25 cellular contexts compared by ENCODE assay signal in genomic region chr16:29840240-29840639, GRCh38. TPM values are rescaled to one million over a fixed set of nuclear protein-coding genes. Genes with fewer than 3 reads are reported as not detected.
DNase-seq lines count a peak whose midpoint lies in the region; ATAC-seq and TF ChIP-seq lines count a peak whose summit lies in the region.
"Had no signal": no experiment of that assay in that cellular context is flagged by ENCODE, and none has a peak within 500 bp of the region (broad histone marks: within the 10 kb centered on the region; RNA-seq: fewer than 3 reads in every experiment).

No MANE protein-coding gene starts in this region.

- H3K14ac ChIP-seq in neuronal stem cell (ENCODE audit: low read length) = no peak overlapping the region

- H3K9me3 ChIP-seq in CD8-positive, alpha-beta T cell (ENCODE audit: low read length) = no peaks in the 10 kb centered on the region
- H3K9me3 ChIP-seq in neuronal stem cell (replicated peaks in 1 of 2; ENCODE audit: control insufficient read depth in 2 of 2, insufficient read depth in 1 of 2, low read depth in 1 of 2, low read length in 2 of 2) = no peaks in the 10 kb centered on the region
- H3K9me3 ChIP-seq: BLaER1, HAP-1 had no signal

- H2BK12ac ChIP-seq in neuronal stem cell (ENCODE audit: low read length) = no peak overlapping the region

- peaks cover 12% of the 10 kb centered on the region for H3K36me3 Mint-ChIP-seq in activated naive CD4-positive, alpha-beta T cell treated with anti-CD3 and anti-CD28 coated beads for 36 hours (ENCODE audit: low read depth)
- peaks cover 81% of the 10 kb centered on the region for H3K36me3 Mint-ChIP-seq in CD8-positive, alpha-beta T cell
- peaks cover 94% of the 10 kb centered on the region for H3K36me3 Mint-ChIP-seq in activated T-helper 17 cell treated with anti-CD3 and anti-CD28 coated beads, Interleukin-2, amount 50 U/mL, for 72 hours (ENCODE audit: low read depth)

- no peak overlapping the region for H3K27ac ChIP-seq in CD8-positive, alpha-beta T cell (ENCODE audit: low read depth, low read length)
- no peak overlapping the region for H3K27ac ChIP-seq in neuronal stem cell (replicated peaks; ENCODE audit: low read length)
- H3K27ac ChIP-seq: BLaER1, RWPE1 had no signal

- H2BK15ac ChIP-seq in neuronal stem cell (ENCODE audit: low read length) = no peak overlapping the region

- DNase-seq in activated naive CD4-positive, alpha-beta T cell treated with anti-CD3 and anti-CD28 coated beads for 36 hours = no peak
- DNase-seq in activated naive CD4-positive, alpha-beta T cell (lab: John Stamatoyannopoulos, UW) = no peak
- no peak for DNase-seq in CD8-positive, alpha-beta T cell
- DNase-seq in neuronal stem cell (ENCODE audit: low spot score) = no peak
- DNase-seq in activated CD8-positive, alpha-beta memory T cell treated with anti-CD3 and anti-CD28 coated beads, Interleukin-2, amount 50 U/mL, for 4 hours = no peak
- DNase-seq: CD4-positive, CD25-positive, alpha-beta regulatory T cell; COR-L47; DMS53; GOT3; HFFc6; KBM-7; NCI-H1105 treated with DMSO at 0.1 percent for 48 hours; NCI-H146; NCI-H1930; NCI-H2107; NCI-H446 treated with DMSO at 0.1 percent for 48 hours; NCI-H526; SHP77 had no signal

- ATAC-seq in CD8-positive, alpha-beta T cell = no peak
- ATAC-seq in activated T-helper 17 cell treated with anti-CD3 and anti-CD28 coated beads, Interleukin-2, amount 50 U/mL, for 72 hours (replicated peaks) = no peak
- no peak for ATAC-seq in GM18873 (IDR thresholded peaks at IDR 0.05; ENCODE audit: low FRiP score, unreplicated experiment)
- ATAC-seq: Panc1 had no signal

- no peak overlapping the region for H3K18ac ChIP-seq in neuronal stem cell (ENCODE audit: low read length)

- WGBS in neuronal stem cell (ENCODE audit: extremely low coverage in 2 of 2, insufficient read length in 2 of 2, insufficient replicate concordance in 1 of 2), 2 donors = no CpG with 5 or more reads among the region's 10 CpGs

- peak overlapping the region; percentile 46 for H3K27ac Mint-ChIP-seq in activated naive CD4-positive, alpha-beta T cell treated with anti-CD3 and anti-CD28 coated beads for 36 hours
- peak overlapping the region; percentile 45 for H3K27ac Mint-ChIP-seq in CD8-positive, alpha-beta T cell
- H3K27ac Mint-ChIP-seq in activated T-helper 17 cell treated with anti-CD3 and anti-CD28 coated beads, Interleukin-2, amount 50 U/mL, for 72 hours = peak overlapping the region; percentile 65
- H3K27ac Mint-ChIP-seq: CD4-positive, CD25-positive, alpha-beta regulatory T cell; HFFc6 had no signal

- no peak overlapping the region for H2BK120ac ChIP-seq in neuronal stem cell (ENCODE audit: low read depth, low read length)

- CTCF ChIA-PET in activated naive CD4-positive, alpha-beta T cell treated with anti-CD3 and anti-CD28 coated beads for 36 hours (lab: Charles Lee) = interaction anchor here (2.6 kb wide), 1 partner anchor 8 kb away, joined by 11 read pairs; no protein-coding TSS in a partner anchor
- CTCF ChIA-PET in CD8-positive, alpha-beta T cell (lab: Charles Lee) = interaction anchor here (1.0 to 3.7 kb wide), 2 partner anchors 8 to 14 kb away, joined by 3 to 19 read pairs; no protein-coding TSS in a partner anchor

- H3K23ac ChIP-seq in neuronal stem cell (ENCODE audit: low read depth, low read length, poor library complexity) = peak overlapping the region; percentile 17

- no peak overlapping the region for H3K4me3 Mint-ChIP-seq in activated naive CD4-positive, alpha-beta T cell treated with anti-CD3 and anti-CD28 coated beads for 36 hours
- H3K4me3 Mint-ChIP-seq in CD8-positive, alpha-beta T cell = no peak overlapping the region
- no peak overlapping the region for H3K4me3 Mint-ChIP-seq in activated T-helper 17 cell treated with anti-CD3 and anti-CD28 coated beads, Interleukin-2, amount 50 U/mL, for 72 hours
- H3K4me3 Mint-ChIP-seq: CD4-positive, CD25-positive, alpha-beta regulatory T cell; HFFc6 had no signal

- no peaks in the 10 kb centered on the region for H3K9me3 Mint-ChIP-seq in activated naive CD4-positive, alpha-beta T cell treated with anti-CD3 and anti-CD28 coated beads for 36 hours
- H3K9me3 Mint-ChIP-seq in CD8-positive, alpha-beta T cell = no peaks in the 10 kb centered on the region
- no peaks in the 10 kb centered on the region for H3K9me3 Mint-ChIP-seq in activated T-helper 17 cell treated with anti-CD3 and anti-CD28 coated beads, Interleukin-2, amount 50 U/mL, for 72 hours
- H3K9me3 Mint-ChIP-seq: CD4-positive, CD25-positive, alpha-beta regulatory T cell; HFFc6 had no signal

- no peak overlapping the region for H3K4ac ChIP-seq in neuronal stem cell (ENCODE audit: low read length)

- H2AK5ac ChIP-seq in neuronal stem cell (ENCODE audit: low read depth, low read length) = no peak overlapping the region

- no peak overlapping the region for H2AFZ ChIP-seq in neuronal stem cell (ENCODE audit: low read length)

- no peak overlapping the region for H3K4me3 ChIP-seq in CD8-positive, alpha-beta T cell (ENCODE audit: low read depth, low read length)
- peak overlapping the region in 1 of 2 donors; percentile 66 for H3K4me3 ChIP-seq in neuronal stem cell (ENCODE audit: low read length in 2 of 2)
- H3K4me3 ChIP-seq: BLaER1, HAP-1 had no signal

- no peak overlapping the region for H3K4me2 ChIP-seq in neuronal stem cell (ENCODE audit: insufficient read depth, low read length, poor library complexity, severe bottlenecking)
- H3K4me2 ChIP-seq: BLaER1 had no signal

- intact Hi-C loops in activated naive CD4-positive, alpha-beta T cell treated with anti-CD3 and anti-CD28 coated beads for 36 hours (cut with micrococcal nuclease) = no loop called here
- intact Hi-C loops in CD8-positive, alpha-beta T cell (cut with DNase I, micrococcal nuclease) = no loop called here

- H3K4me1 ChIP-seq in CD8-positive, alpha-beta T cell (ENCODE audit: insufficient read depth, low read length) = no peaks in the 10 kb centered on the region
- H3K4me1 ChIP-seq in neuronal stem cell (ENCODE audit: control insufficient read depth in 2 of 2, insufficient read depth in 1 of 2, low read depth in 1 of 2, low read length in 2 of 2) = no peaks in the 10 kb centered on the region
- H3K4me1 ChIP-seq: BLaER1, HAP-1 had no signal

- H4K91ac ChIP-seq in neuronal stem cell (ENCODE audit: low read depth, low read length, poor library complexity) = no peak overlapping the region

- POLR2A ChIA-PET in CD8-positive, alpha-beta T cell (lab: Charles Lee) = interaction anchor here (0.9 kb wide), 1 partner anchor 33 kb away, joined by 4 read pairs; no protein-coding TSS in a partner anchor

- H3K27me3 Mint-ChIP-seq in activated naive CD4-positive, alpha-beta T cell treated with anti-CD3 and anti-CD28 coated beads for 36 hours (ENCODE audit: low read depth) = no peaks in the 10 kb centered on the region
- H3K27me3 Mint-ChIP-seq in CD8-positive, alpha-beta T cell (ENCODE audit: low read depth) = no peaks in the 10 kb centered on the region
- H3K27me3 Mint-ChIP-seq in activated T-helper 17 cell treated with anti-CD3 and anti-CD28 coated beads, Interleukin-2, amount 50 U/mL, for 72 hours = no peaks in the 10 kb centered on the region
- H3K27me3 Mint-ChIP-seq: CD4-positive, CD25-positive, alpha-beta regulatory T cell had no signal

- peak overlapping the region; percentile 38 for H3K9ac ChIP-seq in neuronal stem cell (ENCODE audit: low read depth, low read length, poor library complexity)
- H3K9ac ChIP-seq: BLaER1 had no signal

- H3K79me1 ChIP-seq in neuronal stem cell (ENCODE audit: low read depth, low read length) = no peaks in the 10 kb centered on the region

- TF ChIP-seq CTCF in CD8-positive, alpha-beta T cell (IDR thresholded peaks at IDR 0.05) = no peak

- H2BK5ac ChIP-seq in neuronal stem cell (ENCODE audit: low read length) = no peak overlapping the region

- no peak overlapping the region for H4K8ac ChIP-seq in neuronal stem cell (ENCODE audit: low read depth, low read length)

- H3K27me3 ChIP-seq in CD8-positive, alpha-beta T cell (ENCODE audit: insufficient read depth, low read length) = no peaks in the 10 kb centered on the region
- H3K27me3 ChIP-seq in neuronal stem cell (ENCODE audit: control insufficient read depth in 3 of 3, insufficient read depth in 3 of 3, low read depth in 1 of 3, low read length in 3 of 3) = no peaks in the 10 kb centered on the region
- H3K27me3 ChIP-seq: BLaER1 had no signal

- H3K36me3 ChIP-seq in CD8-positive, alpha-beta T cell (ENCODE audit: insufficient read depth, low read length) = peaks cover 50% of the 10 kb centered on the region
- H3K36me3 ChIP-seq in neuronal stem cell (replicated peaks in 1 of 2; ENCODE audit: control insufficient read depth in 2 of 2, insufficient read depth in 2 of 2, low read length in 2 of 2) = no peaks in the 10 kb centered on the region
- H3K36me3 ChIP-seq: HAP-1 had no signal

- peaks cover 2% of the 10 kb centered on the region for H3K4me1 Mint-ChIP-seq in activated naive CD4-positive, alpha-beta T cell treated with anti-CD3 and anti-CD28 coated beads for 36 hours (ENCODE audit: low read depth)
- H3K4me1 Mint-ChIP-seq in CD8-positive, alpha-beta T cell (ENCODE audit: low read depth) = peaks cover 3% of the 10 kb centered on the region
- H3K4me1 Mint-ChIP-seq in activated T-helper 17 cell treated with anti-CD3 and anti-CD28 coated beads, Interleukin-2, amount 50 U/mL, for 72 hours = no peaks in the 10 kb centered on the region
- H3K4me1 Mint-ChIP-seq: CD4-positive, CD25-positive, alpha-beta regulatory T cell had no signal

RNA-seq across cellular contexts. Expression of gene MVP, which starts 20.0 kb away (rescaled TPM):
- 10 to 100 TPM; 84.1 to 86.9 TPM for total RNA-seq in activated naive CD4-positive, alpha-beta T cell treated with anti-CD3 and anti-CD28 coated beads for 36 hours
- total RNA-seq in CD8-positive, alpha-beta T cell = 10 to 100 TPM; 74.2 to 81.1 TPM
- total RNA-seq in activated T-helper 17 cell treated with anti-CD3 and anti-CD28 coated beads, Interleukin-2, amount 50 U/mL, for 72 hours = 100 to 1,000 TPM; 101 to 133 TPM
- 6.3 TPM for polyA plus RNA-seq in neuronal stem cell (2013, experiment 1 of 2)
- 5.6 TPM for polyA plus RNA-seq in neuronal stem cell (2013, experiment 2 of 2)

RNA-seq across cellular contexts. Expression of gene CDIPT, which starts 22.8 kb away (rescaled TPM):
- 10 to 100 TPM; 29.0 to 31.0 TPM for total RNA-seq in activated naive CD4-positive, alpha-beta T cell treated with anti-CD3 and anti-CD28 coated beads for 36 hours
- 10 to 100 TPM; 24.5 to 26.4 TPM for total RNA-seq in CD8-positive, alpha-beta T cell
- total RNA-seq in activated T-helper 17 cell treated with anti-CD3 and anti-CD28 coated beads, Interleukin-2, amount 50 U/mL, for 72 hours = 10 to 100 TPM; 36.1 to 45.9 TPM
- polyA plus RNA-seq in neuronal stem cell (2013, experiment 1 of 2) = 38.7 TPM
- polyA plus RNA-seq in neuronal stem cell (2013, experiment 2 of 2) = 37.4 TPM

RNA-seq across cellular contexts. Expression of gene PAGR1, which starts 24.3 kb away (rescaled TPM):
- total RNA-seq in activated naive CD4-positive, alpha-beta T cell treated with anti-CD3 and anti-CD28 coated beads for 36 hours = 10 to 100 TPM; 16.9 to 19.3 TPM
- total RNA-seq in CD8-positive, alpha-beta T cell = 10 to 100 TPM; 13.8 to 16.8 TPM
- total RNA-seq in activated T-helper 17 cell treated with anti-CD3 and anti-CD28 coated beads, Interleukin-2, amount 50 U/mL, for 72 hours = 10 to 100 TPM; 26.8 to 26.9 TPM
- polyA plus RNA-seq in neuronal stem cell (2013, experiment 1 of 2) = 63.6 TPM
- polyA plus RNA-seq in neuronal stem cell (2013, experiment 2 of 2) = 61.9 TPM

RNA-seq across cellular contexts. Expression of gene PRRT2, which starts 28.2 kb away (rescaled TPM):
- under 1 TPM; 0.83 to 0.94 TPM for total RNA-seq in activated naive CD4-positive, alpha-beta T cell treated with anti-CD3 and anti-CD28 coated beads for 36 hours
- 1 to 10 TPM; 1.6 to 1.7 TPM for total RNA-seq in CD8-positive, alpha-beta T cell
- 1 to 10 TPM; 1.2 to 9.1 TPM for total RNA-seq in activated T-helper 17 cell treated with anti-CD3 and anti-CD28 coated beads, Interleukin-2, amount 50 U/mL, for 72 hours
- 75.9 TPM for polyA plus RNA-seq in neuronal stem cell (2013, experiment 1 of 2)
- 71.0 TPM for polyA plus RNA-seq in neuronal stem cell (2013, experiment 2 of 2)
- total RNA-seq: SK-MEL-5 had no signal

RNA-seq across cellular contexts. Expression of gene MAZ, which starts 33.9 kb away (rescaled TPM):
- total RNA-seq in activated naive CD4-positive, alpha-beta T cell treated with anti-CD3 and anti-CD28 coated beads for 36 hours = 100 to 1,000 TPM; 290 to 330 TPM
- 100 to 1,000 TPM; 203 to 212 TPM for total RNA-seq in CD8-positive, alpha-beta T cell
- 100 to 1,000 TPM; 239 to 288 TPM for total RNA-seq in activated T-helper 17 cell treated with anti-CD3 and anti-CD28 coated beads, Interleukin-2, amount 50 U/mL, for 72 hours
- 202 TPM for polyA plus RNA-seq in neuronal stem cell (2013, experiment 1 of 2)
- 199 TPM for polyA plus RNA-seq in neuronal stem cell (2013, experiment 2 of 2)
